17 cellular contexts compared by ENCODE assay signal in the genomic region with DNA sequence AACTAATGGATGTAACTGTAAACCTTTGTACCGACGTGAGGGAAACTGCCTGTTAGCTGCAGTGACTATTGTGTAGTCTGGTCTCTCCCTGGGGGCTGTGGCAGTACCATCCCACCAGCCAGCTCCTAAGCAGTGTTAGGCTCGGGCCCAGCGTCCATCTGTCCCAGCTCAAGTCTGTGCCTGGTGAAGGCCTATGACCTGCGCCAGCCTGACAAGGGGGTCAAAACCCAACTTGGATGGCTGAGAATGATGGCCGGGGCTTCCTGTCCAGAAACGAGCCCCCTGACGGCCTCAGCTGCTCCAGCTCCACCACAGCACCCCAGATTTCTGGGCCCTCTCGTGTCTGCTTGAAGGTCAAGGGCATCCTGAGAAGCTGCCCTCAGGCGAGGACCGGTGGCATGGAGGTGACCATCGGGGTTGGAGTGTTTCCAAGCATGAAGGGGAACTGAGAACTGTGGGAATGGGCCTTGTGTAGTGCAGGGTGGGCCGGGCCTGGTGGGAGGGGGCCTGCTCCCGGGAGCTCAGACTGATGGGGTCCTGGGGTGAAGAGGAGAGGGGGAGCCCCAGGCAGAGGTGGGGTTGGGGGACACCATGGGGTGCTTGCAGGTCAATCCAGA. TPM values are rescaled to one million over a fixed set of nuclear protein-coding genes. Genes with fewer than 3 reads are reported as not detected.
DNase-seq lines count a peak whose midpoint lies in the region; ATAC-seq and TF ChIP-seq lines count a peak whose summit lies in the region.
"Had no signal": no experiment of that assay in that cellular context is flagged by ENCODE, and none has a peak within 500 bp of the region (broad histone marks: within the 10 kb centered on the region; RNA-seq: fewer than 3 reads in every experiment).

No MANE protein-coding gene starts in this region.

- ATAC-seq in lower lobe of right lung (no peak), GM21717 (IDR thresholded peaks at IDR 0.05; ENCODE audit: unreplicated experiment) (no peak)

- no peak overlapping the region for H3K4me3 ChIP-seq in lower lobe of right lung
- H3K4me3 ChIP-seq in subcutaneous abdominal adipose tissue (ENCODE audit: low read depth in 1 of 5, low read length in 5 of 5) = no peak overlapping the region
- no peak overlapping the region for H3K4me3 ChIP-seq in CD4-positive, alpha-beta memory T cell (ENCODE audit: low read length in 2 of 2)

- H3K27me3 Mint-ChIP-seq in activated T-helper 1 cell treated with anti-CD3 and anti-CD28 coated beads, Interleukin-12 subunit alpha, Interleukin-12 subunit beta, Interleukin-2, Interleukin-4 antibody, amounts not matched to agents 30 ng/mL and 10 ng/mL and 1 ng/mL, durations not matched to agents 14 hours and 24 hours and 36 hours (ENCODE audit: insufficient read depth) = no peaks in the 10 kb centered on the region
- H3K27me3 Mint-ChIP-seq in CD4-positive, alpha-beta memory T cell = no peaks in the 10 kb centered on the region
- H3K27me3 Mint-ChIP-seq: activated CD4-positive, alpha-beta memory T cell treated with anti-CD3 and anti-CD28 coated beads for 36 hours had no signal

- H3K27me3 ChIP-seq in lower lobe of right lung (ENCODE audit: low read depth) (no peaks in the 10 kb centered on the region), subcutaneous abdominal adipose tissue (ENCODE audit: control insufficient read depth in 5 of 5, insufficient read depth in 4 of 5, low read length in 5 of 5) (no peaks in the 10 kb centered on the region)
- H3K27me3 ChIP-seq in CD4-positive, alpha-beta memory T cell (ENCODE audit: insufficient read depth, low read length) = no peaks in the 10 kb centered on the region

- intact Hi-C loops in activated T-helper 1 cell treated with anti-CD3 and anti-CD28 coated beads, Interleukin-12 subunit alpha, Interleukin-12 subunit beta, Interleukin-2, Interleukin-4 antibody, amounts not matched to agents 30 ng/mL and 10 ng/mL and 1 ng/mL, durations not matched to agents 14 hours and 24 hours and 36 hours (cut with micrococcal nuclease) = no loop called here
- intact Hi-C loops in lower lobe of right lung (cut with DNase I) = no loop called here
- intact Hi-C loops in CD4-positive, alpha-beta memory T cell (cut with micrococcal nuclease) = no loop called here

- H3K4me3 Mint-ChIP-seq in activated T-helper 1 cell treated with anti-CD3 and anti-CD28 coated beads, Interleukin-12 subunit alpha, Interleukin-12 subunit beta, Interleukin-2, Interleukin-4 antibody, amounts not matched to agents 30 ng/mL and 10 ng/mL and 1 ng/mL, durations not matched to agents 14 hours and 24 hours and 36 hours = no peak overlapping the region
- H3K4me3 Mint-ChIP-seq in CD4-positive, alpha-beta memory T cell = no peak overlapping the region
- H3K4me3 Mint-ChIP-seq: activated CD4-positive, alpha-beta memory T cell treated with anti-CD3 and anti-CD28 coated beads for 36 hours; activated naive CD4-positive, alpha-beta T cell treated with anti-CD3 and anti-CD28 coated beads for 36 hours had no signal

- H3K4me1 ChIP-seq in lower lobe of right lung (peaks cover 64% of the 10 kb centered on the region), subcutaneous abdominal adipose tissue (ENCODE audit: control insufficient read depth in 5 of 5, insufficient read depth in 5 of 5, low read length in 5 of 5) (peaks cover 0 to 77% (median 34%) of the 10 kb centered on the region in 5 donors)
- peaks cover 62% of the 10 kb centered on the region for H3K4me1 ChIP-seq in CD4-positive, alpha-beta memory T cell (ENCODE audit: insufficient read depth, low read length)

- no peak for TF ChIP-seq CTCF in lower lobe of right lung (IDR thresholded peaks at IDR 0.05)

- CTCF ChIA-PET in CD4-positive, alpha-beta memory T cell (lab: Charles Lee; ENCODE audit: partially characterized antibody) = interaction anchor here (1.0 to 9.6 kb wide), 7 partner anchors 9 to 62 kb away, joined by 3 to 116 read pairs (median 4); a partner anchor contains a TSS

- H3K9me3 ChIP-seq in lower lobe of right lung (no peaks in the 10 kb centered on the region), subcutaneous abdominal adipose tissue (ENCODE audit: control insufficient read depth in 5 of 5, low read length in 5 of 5) (no peaks in the 10 kb centered on the region)
- no peaks in the 10 kb centered on the region for H3K9me3 ChIP-seq in CD4-positive, alpha-beta memory T cell (ENCODE audit: control insufficient read depth in 1 of 2, low read length in 2 of 2)

- no peaks in the 10 kb centered on the region for H3K36me3 Mint-ChIP-seq in activated T-helper 1 cell treated with anti-CD3 and anti-CD28 coated beads, Interleukin-12 subunit alpha, Interleukin-12 subunit beta, Interleukin-2, Interleukin-4 antibody, amounts not matched to agents 30 ng/mL and 10 ng/mL and 1 ng/mL, durations not matched to agents 14 hours and 24 hours and 36 hours (ENCODE audit: low read depth)
- H3K36me3 Mint-ChIP-seq in CD4-positive, alpha-beta memory T cell = no peaks in the 10 kb centered on the region
- H3K36me3 Mint-ChIP-seq: activated CD4-positive, alpha-beta memory T cell treated with anti-CD3 and anti-CD28 coated beads for 36 hours had no signal

- peaks cover 8% of the 10 kb centered on the region for H3K4me1 Mint-ChIP-seq in activated T-helper 1 cell treated with anti-CD3 and anti-CD28 coated beads, Interleukin-12 subunit alpha, Interleukin-12 subunit beta, Interleukin-2, Interleukin-4 antibody, amounts not matched to agents 30 ng/mL and 10 ng/mL and 1 ng/mL, durations not matched to agents 14 hours and 24 hours and 36 hours (ENCODE audit: low read depth)
- H3K4me1 Mint-ChIP-seq in CD4-positive, alpha-beta memory T cell = peaks cover 18 to 73% (median 43%) of the 10 kb centered on the region in 4 donors

- H3K27ac Mint-ChIP-seq in activated T-helper 1 cell treated with anti-CD3 and anti-CD28 coated beads, Interleukin-12 subunit alpha, Interleukin-12 subunit beta, Interleukin-2, Interleukin-4 antibody, amounts not matched to agents 30 ng/mL and 10 ng/mL and 1 ng/mL, durations not matched to agents 14 hours and 24 hours and 36 hours = peak overlapping the region; percentile 18
- peak overlapping the region in 1 of 7 donors; percentile 47 for H3K27ac Mint-ChIP-seq in CD4-positive, alpha-beta memory T cell
- H3K27ac Mint-ChIP-seq: activated CD4-positive, alpha-beta memory T cell treated with anti-CD3 and anti-CD28 coated beads for 36 hours had no signal

- H3K9me3 Mint-ChIP-seq in activated T-helper 1 cell treated with anti-CD3 and anti-CD28 coated beads, Interleukin-12 subunit alpha, Interleukin-12 subunit beta, Interleukin-2, Interleukin-4 antibody, amounts not matched to agents 30 ng/mL and 10 ng/mL and 1 ng/mL, durations not matched to agents 14 hours and 24 hours and 36 hours = no peaks in the 10 kb centered on the region
- H3K9me3 Mint-ChIP-seq in CD4-positive, alpha-beta memory T cell = peaks cover 0 to 2% (median 0%) of the 10 kb centered on the region in 8 donors
- H3K9me3 Mint-ChIP-seq: activated CD4-positive, alpha-beta memory T cell treated with anti-CD3 and anti-CD28 coated beads for 36 hours; activated naive CD4-positive, alpha-beta T cell treated with anti-CD3 and anti-CD28 coated beads for 36 hours had no signal

- POLR2A ChIA-PET in CD4-positive, alpha-beta memory T cell (lab: Charles Lee; ENCODE audit: partially characterized antibody) = interaction anchor here (0.6 to 6.8 kb wide), 4 partner anchors 16 to 193 kb away, joined by 3 to 86 read pairs (median 5); a partner anchor contains a TSS

- no peaks in the 10 kb centered on the region for H3K36me3 ChIP-seq in lower lobe of right lung
- H3K36me3 ChIP-seq in subcutaneous abdominal adipose tissue (ENCODE audit: control insufficient read depth in 5 of 5, insufficient read depth in 5 of 5, low read length in 5 of 5) = no peaks in the 10 kb centered on the region
- H3K36me3 ChIP-seq in CD4-positive, alpha-beta memory T cell (ENCODE audit: insufficient read depth, low read length) = no peaks in the 10 kb centered on the region

- H3K27ac ChIP-seq in lower lobe of right lung (peak overlapping the region; percentile 93), subcutaneous abdominal adipose tissue (ENCODE audit: low read depth, low read length) (peak overlapping the region; percentile 41)
- H3K27ac ChIP-seq in CD4-positive, alpha-beta memory T cell (ENCODE audit: low read depth, low read length) = no peak overlapping the region

- DNase-seq in activated CD8-positive, alpha-beta memory T cell treated with anti-CD3 and anti-CD28 coated beads, Interleukin-2, amount 50 U/mL, for 48 hours = peak; percentile 44
- DNase-seq in activated CD8-positive, alpha-beta memory T cell treated with anti-CD3 and anti-CD28 coated beads, Interleukin-2, amount 50 U/mL, for 4 hours = no peak
- no peak for DNase-seq in activated T-helper 1 cell treated with anti-CD3 and anti-CD28 coated beads, Interleukin-12 subunit alpha, Interleukin-12 subunit beta, Interleukin-2, Interleukin-4 antibody, amounts not matched to agents 30 ng/mL and 10 ng/mL and 1 ng/mL, durations not matched to agents 14 hours and 24 hours and 36 hours (ENCODE audit: low spot score)
- DNase-seq in lower lobe of right lung = no peak
- DNase-seq in CD4-positive, alpha-beta memory T cell = no peak
- DNase-seq in NCI-H1694 treated with DMSO at 0.1 percent for 48 hours (lab: John Stamatoyannopoulos, UW) = no peak
- DNase-seq: activated CD4-positive, alpha-beta memory T cell treated with anti-CD3 and anti-CD28 coated beads for 36 hours; activated naive CD4-positive, alpha-beta T cell treated with anti-CD3 and anti-CD28 coated beads for 36 hours; DMS153 had no signal

- no peak overlapping the region for H3K9ac ChIP-seq in subcutaneous abdominal adipose tissue (ENCODE audit: low read length in 5 of 5)

RNA-seq across cellular contexts. Expression of a gene that starts 14.3 kb away (rescaled TPM):
- total RNA-seq in activated T-helper 1 cell treated with anti-CD3 and anti-CD28 coated beads, Interleukin-12 subunit alpha, Interleukin-12 subunit beta, Interleukin-2, Interleukin-4 antibody, amounts not matched to agents 30 ng/mL and 10 ng/mL and 1 ng/mL, durations not matched to agents 14 hours and 24 hours and 36 hours = not detected in 2 replicates
- total RNA-seq in lower lobe of right lung = 295 TPM
- total RNA-seq in CD4-positive, alpha-beta memory T cell = 1 to 10 TPM; 4.8 to 5.0 TPM
- under 1 TPM in 1 of 2 donors, not detected in 1; 0.28 TPM for polyA plus RNA-seq in CD4-positive, alpha-beta memory T cell
- total RNA-seq: activated CD4-positive, alpha-beta memory T cell treated with anti-CD3 and anti-CD28 coated beads for 36 hours; activated naive CD4-positive, alpha-beta T cell treated with anti-CD3 and anti-CD28 coated beads for 36 hours; fibroblast of lung; MCF 10A; T-helper 1 cell treated with Interleukin-12 subunit alpha and Interleukin-12 subunit beta and Interleukin-4 antibody, amounts not matched to agents 30 ng/mL and 1 ng/mL, for 36 hours had no signal
- polyA plus RNA-seq: fibroblast of lung, neural cell had no signal

RNA-seq across cellular contexts. Expression of a gene that starts 15.7 kb away (rescaled TPM):
- total RNA-seq in activated T-helper 1 cell treated with anti-CD3 and anti-CD28 coated beads, Interleukin-12 subunit alpha, Interleukin-12 subunit beta, Interleukin-2, Interleukin-4 antibody, amounts not matched to agents 30 ng/mL and 10 ng/mL and 1 ng/mL, durations not matched to agents 14 hours and 24 hours and 36 hours = 15.5 and 16.2 TPM in 2 replicates
- 48.0 TPM for total RNA-seq in lower lobe of right lung
- total RNA-seq in CD4-positive, alpha-beta memory T cell = 10 to 100 TPM; 63.6 to 68.3 TPM
- polyA plus RNA-seq in CD4-positive, alpha-beta memory T cell = 10 to 100 TPM; 22.3 to 33.6 TPM

RNA-seq across cellular contexts. Expression of a gene that starts 33.6 kb away (rescaled TPM):
- total RNA-seq in activated T-helper 1 cell treated with anti-CD3 and anti-CD28 coated beads, Interleukin-12 subunit alpha, Interleukin-12 subunit beta, Interleukin-2, Interleukin-4 antibody, amounts not matched to agents 30 ng/mL and 10 ng/mL and 1 ng/mL, durations not matched to agents 14 hours and 24 hours and 36 hours = 219 and 222 TPM in 2 replicates
- total RNA-seq in lower lobe of right lung = 77.1 TPM
- 10 to 100 TPM; 53.9 to 59.6 TPM for total RNA-seq in CD4-positive, alpha-beta memory T cell
- polyA plus RNA-seq in CD4-positive, alpha-beta memory T cell = 100 to 1,000 TPM; 114 to 152 TPM

RNA-seq across cellular contexts. Expression of a gene that starts 40.2 kb away (rescaled TPM):
- total RNA-seq in activated T-helper 1 cell treated with anti-CD3 and anti-CD28 coated beads, Interleukin-12 subunit alpha, Interleukin-12 subunit beta, Interleukin-2, Interleukin-4 antibody, amounts not matched to agents 30 ng/mL and 10 ng/mL and 1 ng/mL, durations not matched to agents 14 hours and 24 hours and 36 hours = not detected in 2 replicates
- 0.86 TPM for total RNA-seq in lower lobe of right lung
- not detected for total RNA-seq in CD4-positive, alpha-beta memory T cell
- not detected for polyA plus RNA-seq in CD4-positive, alpha-beta memory T cell
- total RNA-seq: activated CD4-positive, alpha-beta memory T cell treated with anti-CD3 and anti-CD28 coated beads for 36 hours; activated naive CD4-positive, alpha-beta T cell treated with anti-CD3 and anti-CD28 coated beads for 36 hours; fibroblast of lung; MCF 10A; T-helper 1 cell treated with Interleukin-12 subunit alpha and Interleukin-12 subunit beta and Interleukin-4 antibody, amounts not matched to agents 30 ng/mL and 1 ng/mL, for 36 hours; urinary bladder had no signal
- polyA plus RNA-seq: fibroblast of lung, neural cell had no signal

RNA-seq across cellular contexts. Expression of a gene that starts 56.3 kb away (rescaled TPM):
- total RNA-seq in activated T-helper 1 cell treated with anti-CD3 and anti-CD28 coated beads, Interleukin-12 subunit alpha, Interleukin-12 subunit beta, Interleukin-2, Interleukin-4 antibody, amounts not matched to agents 30 ng/mL and 10 ng/mL and 1 ng/mL, durations not matched to agents 14 hours and 24 hours and 36 hours = 0.51 and 0.62 TPM in 2 replicates
- total RNA-seq in lower lobe of right lung = 1.2 TPM
- total RNA-seq in CD4-positive, alpha-beta memory T cell = 1 to 10 TPM in 1 of 2 experiments, under 1 TPM in 1; 0.55 to 1.7 TPM
- not detected for polyA plus RNA-seq in CD4-positive, alpha-beta memory T cell
- total RNA-seq: activated naive CD4-positive, alpha-beta T cell treated with anti-CD3 and anti-CD28 coated beads for 36 hours; cerebellum had no signal
- polyA plus RNA-seq: fibroblast of lung, neural cell had no signal

Comparison
In these comparisons a context has a peak if more than half of its experiments do, and no peak if none do; other contexts are left out.
1. RNA of a gene that starts 14.3 kb away (total RNA-seq): 295 TPM in lower lobe of right lung (single experiment); 4.8 to 5.0 TPM in CD4-positive, alpha-beta memory T cell and not detected in activated T-helper 1 cell treated with anti-CD3 and anti-CD28 coated beads, Interleukin-12 subunit alpha, Interleukin-12 subunit beta, Interleukin-2, Interleukin-4 antibody, amounts not matched to agents 30 ng/mL and 10 ng/mL and 1 ng/mL, durations not matched to agents 14 hours and 24 hours and 36 hours; every median in the first group is over 10 times any median in the second.